10 cellular contexts compared by ENCODE assay signal in genomic region chr4:140003851-140004579, GRCh38.
DNase-seq lines count a peak whose midpoint lies in the region; ATAC-seq, FAIRE-seq and TF ChIP-seq lines count a peak whose summit lies in the region.
"Had no signal": no experiment of that assay in that cellular context is flagged by ENCODE, and none has a peak within 500 bp of the region (broad histone marks: within the 10 kb centered on the region; RNA-seq: fewer than 3 reads in every experiment).

No MANE protein-coding gene starts in this region.

- H2AK5ac ChIP-seq in neuronal stem cell (ENCODE audit: low read depth, low read length) = no peak overlapping the region

- H3K27ac ChIP-seq in liver (ENCODE audit: low read depth in 1 of 2, low read length in 2 of 2) (no peak overlapping the region), HepG2 (ENCODE audit: extremely low read length, insufficient read depth, low read length) (no peak overlapping the region), neuronal stem cell (replicated peaks; ENCODE audit: low read length) (peak overlapping the region; percentile 69), aorta (ENCODE audit: low read depth in 1 of 2, low read length in 2 of 2) (no peak overlapping the region)

- H3K27me3 ChIP-seq in liver (ENCODE audit: control insufficient read depth in 4 of 4, insufficient read depth in 4 of 4, low read length in 3 of 4) (no peaks in the 10 kb centered on the region), HepG2 (ENCODE audit: control insufficient read depth in 1 of 2, insufficient read depth in 2 of 2, low read length in 2 of 2) (peaks cover 2 to 8% of the 10 kb centered on the region in 2 experiments; a peak in 3 of 5 replicates), neuronal stem cell (ENCODE audit: control insufficient read depth in 3 of 3, insufficient read depth in 3 of 3, low read depth in 1 of 3, low read length in 3 of 3) (no peaks in the 10 kb centered on the region), aorta (ENCODE audit: control insufficient read depth in 1 of 2, insufficient read depth in 2 of 2, low read length in 1 of 2) (no peaks in the 10 kb centered on the region)

- peak overlapping the region; percentile 6 for H2BK120ac ChIP-seq in neuronal stem cell (ENCODE audit: low read depth, low read length)

- no peak overlapping the region for H3K14ac ChIP-seq in neuronal stem cell (ENCODE audit: low read length)

- TF ChIP-seq CTCF in liver (IDR thresholded peaks at IDR 0.05; ENCODE audit: low read depth, low read length, missing input control) = no peak
- no peak for TF ChIP-seq CTCF in HepG2 (CRISPR knock-in tag; IDR thresholded peaks at IDR 0.05)
- no peak for TF ChIP-seq CTCF in fibroblast of pulmonary artery (IDR thresholded peaks at IDR 0.05; ENCODE audit: low read length, missing control alignments)

- POLR2A ChIA-PET in HepG2 (lab: Yijun Ruan, JAX) = no interaction called here

- no peaks in the 10 kb centered on the region for H3K9me3 ChIP-seq in liver (ENCODE audit: control insufficient read depth in 4 of 4, low read length in 3 of 4)
- H3K9me3 ChIP-seq in HepG2 (ENCODE audit: low read length) = no peaks in the 10 kb centered on the region
- peaks cover 0 to 2% of the 10 kb centered on the region in 2 donors for H3K9me3 ChIP-seq in neuronal stem cell (replicated peaks in 1 of 2; ENCODE audit: control insufficient read depth in 2 of 2, insufficient read depth in 1 of 2, low read depth in 1 of 2, low read length in 2 of 2)
- H3K9me3 ChIP-seq in aorta (ENCODE audit: control insufficient read depth, low read length) = no peaks in the 10 kb centered on the region

- no peak for FAIRE-seq in HepG2 (lab: Jason Lieb, UNC)

- H3K4me2 ChIP-seq in HepG2 (ENCODE audit: low read depth, low read length) (no peak overlapping the region), neuronal stem cell (ENCODE audit: insufficient read depth, low read length, poor library complexity, severe bottlenecking) (peak overlapping the region; percentile 35)

- CTCF ChIA-PET in HepG2 (lab: Yijun Ruan, JAX; ENCODE audit: low intra/inter-chr PET ratio, low total read pairs) = no interaction called here

- H4K91ac ChIP-seq in neuronal stem cell (ENCODE audit: low read depth, low read length, poor library complexity) = no peak overlapping the region

- no peak overlapping the region for H2BK12ac ChIP-seq in neuronal stem cell (ENCODE audit: low read length)

- H2AFZ ChIP-seq in HepG2 (ENCODE audit: low read length) (no peak overlapping the region), neuronal stem cell (ENCODE audit: low read length) (peak overlapping the region; percentile 85)

- H3K79me1 ChIP-seq in neuronal stem cell (ENCODE audit: low read depth, low read length) = no peaks in the 10 kb centered on the region

- no peak overlapping the region for H4K8ac ChIP-seq in neuronal stem cell (ENCODE audit: low read depth, low read length)

- no peak for TF ChIP-seq POLR2A in HepG2 (IDR thresholded peaks at IDR 0.05; ENCODE audit: insufficient read depth in 1 of 2, low read depth in 2 of 2, low read length in 2 of 2)
- TF ChIP-seq POLR2A in erythroblast (IDR thresholded peaks at IDR 0.05; ENCODE audit: low read length) = no peak

- H3K18ac ChIP-seq in neuronal stem cell (ENCODE audit: low read length) = no peak overlapping the region

- TF ChIP-seq EP300 in HepG2 (IDR thresholded peaks at IDR 0.05; ENCODE audit: low read depth in 2 of 2, low read length in 2 of 2) (no peak), HepG2 (CRISPR knock-in tag; IDR thresholded peaks at IDR 0.05; ENCODE audit: borderline replicate concordance) (no peak)

- no TSS peak for BruUV-seq in HepG2 (replicated peaks; lab: Mats Ljungman, UMichigan)

- ATAC-seq in HepG2 = no peak
- no peak for ATAC-seq in aorta (ENCODE audit: low FRiP score)

- no peak overlapping the region for H2BK15ac ChIP-seq in neuronal stem cell (ENCODE audit: low read length)

- DNase-seq in HepG2 (ENCODE audit: low spot score) (no peak), fibroblast of pulmonary artery (ENCODE audit: low read depth) (no peak), neuronal stem cell (ENCODE audit: low spot score) (no peak), aorta (no peak), AG08395 (ENCODE audit: low spot score) (no peak), erythroblast (lab: John Stamatoyannopoulos, UW) (no peak), NCI-H1092 (lab: John Stamatoyannopoulos, UW) (no peak)
- DNase-seq: activated CD4-positive, alpha-beta T cell treated with anti-CD3 and anti-CD28 coated beads for 4 hours; CD4-positive, alpha-beta memory T cell had no signal

- H3K79me2 ChIP-seq in HepG2 (ENCODE audit: insufficient read depth, low read length) = no peaks in the 10 kb centered on the region

- H4K20me1 ChIP-seq in HepG2 (ENCODE audit: insufficient read depth, low read length) = no peaks in the 10 kb centered on the region

- no peak overlapping the region for H3K4ac ChIP-seq in neuronal stem cell (ENCODE audit: low read length)

- no peak overlapping the region for H3K23ac ChIP-seq in neuronal stem cell (ENCODE audit: low read depth, low read length, poor library complexity)

- no peak overlapping the region for H2BK5ac ChIP-seq in neuronal stem cell (ENCODE audit: low read length)

- WGBS in liver = 78% methylated on average over 7 of the region's 7 CpGs
- 46% methylated on average over 7 of the region's 7 CpGs for WGBS in HepG2 (ENCODE audit: low lambda C conversion rate)
- WGBS in neuronal stem cell (ENCODE audit: extremely low coverage in 2 of 2, insufficient read length in 2 of 2, insufficient replicate concordance in 1 of 2), 2 donors = no CpG with 5 or more reads among the region's 7 CpGs
- WGBS in aorta, 2 donors = 57 to 65% methylated on average over 7 of the region's 7 CpGs

- H3K9ac ChIP-seq in liver (ENCODE audit: low read depth in 1 of 2, low read length in 2 of 2) (peak overlapping the region; percentile 3 to 36), HepG2 (ENCODE audit: insufficient read depth, low read depth, low read length) (no peak overlapping the region), neuronal stem cell (ENCODE audit: low read depth, low read length, poor library complexity) (no peak overlapping the region)

- intact Hi-C loops in HepG2 (cut with micrococcal nuclease; ENCODE audit: unreplicated experiment) (no loop called here), aorta (cut with DNase I) (no loop called here)

- H3K4me1 ChIP-seq in liver (ENCODE audit: control insufficient read depth in 4 of 4, insufficient read depth in 4 of 4, low read length in 3 of 4) (peaks cover 2 to 7% (median 3%) of the 10 kb centered on the region in 4 donors), HepG2 (ENCODE audit: insufficient read depth, low read length) (no peaks in the 10 kb centered on the region), neuronal stem cell (ENCODE audit: control insufficient read depth in 2 of 2, insufficient read depth in 1 of 2, low read depth in 1 of 2, low read length in 2 of 2) (peaks cover 14 to 26% of the 10 kb centered on the region in 2 donors), aorta (ENCODE audit: control insufficient read depth in 1 of 2, insufficient read depth in 2 of 2, low read length in 2 of 2) (peaks cover 0 to 7% of the 10 kb centered on the region in 2 donors)

- H3K36me3 ChIP-seq in liver (ENCODE audit: control insufficient read depth in 4 of 4, insufficient read depth in 3 of 4, low read depth in 1 of 4, low read length in 3 of 4) (no peaks in the 10 kb centered on the region), HepG2 (replicated peaks in 1 of 2; ENCODE audit: control insufficient read depth in 1 of 2, insufficient read depth in 2 of 2, low read length in 2 of 2) (no peaks in the 10 kb centered on the region), neuronal stem cell (replicated peaks in 1 of 2; ENCODE audit: control insufficient read depth in 2 of 2, insufficient read depth in 2 of 2, low read length in 2 of 2) (no peaks in the 10 kb centered on the region), aorta (ENCODE audit: control insufficient read depth in 1 of 2, insufficient read depth in 2 of 2, low read length in 1 of 2) (no peaks in the 10 kb centered on the region)

- TF ChIP-seq RAD21 in liver (IDR thresholded peaks at IDR 0.05) = no peak
- no peak for TF ChIP-seq RAD21 in HepG2 (CRISPR knock-in tag; IDR thresholded peaks at IDR 0.05)

- in situ Hi-C loops in HepG2 (cut with HindIII; ENCODE audit: extremely low pct_ligation_motif_present, low pct_unique_long_range_greater_than_20kb) = loop anchor here (25.0 kb wide), 1 partner anchor 833 kb away; no protein-coding TSS in a partner anchor

- H3K4me3 ChIP-seq in liver (ENCODE audit: low read depth in 1 of 3, low read length in 3 of 3) = peak overlapping the region in 2 of 3 donors; percentile 36 to 44
- no peak overlapping the region for H3K4me3 ChIP-seq in HepG2 (replicated peaks in 1 of 3; ENCODE audit: insufficient read depth in 1 of 3, low read depth in 2 of 3, low read length in 3 of 3)
- peak overlapping the region; percentile 41 for H3K4me3 ChIP-seq in fibroblast of pulmonary artery (replicated peaks; ENCODE audit: low read depth, low read length)
- H3K4me3 ChIP-seq in neuronal stem cell (ENCODE audit: low read length in 2 of 2) = peak overlapping the region in 1 of 2 donors; percentile 31
- H3K4me3 ChIP-seq in aorta (ENCODE audit: low read length in 2 of 2) = peak overlapping the region; percentile 47 to 92

TF ChIP-seq in liver, 16 proteins besides CTCF, POLR2A, EP300 and RAD21 (continues in another document):
- TF ChIP-seq HNF4A (conservative IDR thresholded peaks at IDR 0.05) = no peak
- no peak for TF ChIP-seq SP1 (IDR thresholded peaks at IDR 0.05)

TF ChIP-seq in HepG2, 621 proteins besides CTCF, POLR2A, EP300 and RAD21 (continues in another document):
- no peak for TF ChIP-seq PBX2 (CRISPR knock-in tag; IDR thresholded peaks at IDR 0.05)
- TF ChIP-seq ZFP36L2 (CRISPR knock-in tag; IDR thresholded peaks at IDR 0.05) = no peak

Comparison
In these comparisons a context has a peak if more than half of its experiments do, and no peak if none do; other contexts are left out.
1. H3K4me3 ChIP-seq: peak in liver (2 of 3), fibroblast of pulmonary artery (single experiment) and aorta (2 of 2); none in HepG2 (0 of 3).
2. H3K9ac ChIP-seq: peak in liver (2 of 2); none in HepG2 (single experiment) and neuronal stem cell (single experiment).